In the genomic region with DNA sequence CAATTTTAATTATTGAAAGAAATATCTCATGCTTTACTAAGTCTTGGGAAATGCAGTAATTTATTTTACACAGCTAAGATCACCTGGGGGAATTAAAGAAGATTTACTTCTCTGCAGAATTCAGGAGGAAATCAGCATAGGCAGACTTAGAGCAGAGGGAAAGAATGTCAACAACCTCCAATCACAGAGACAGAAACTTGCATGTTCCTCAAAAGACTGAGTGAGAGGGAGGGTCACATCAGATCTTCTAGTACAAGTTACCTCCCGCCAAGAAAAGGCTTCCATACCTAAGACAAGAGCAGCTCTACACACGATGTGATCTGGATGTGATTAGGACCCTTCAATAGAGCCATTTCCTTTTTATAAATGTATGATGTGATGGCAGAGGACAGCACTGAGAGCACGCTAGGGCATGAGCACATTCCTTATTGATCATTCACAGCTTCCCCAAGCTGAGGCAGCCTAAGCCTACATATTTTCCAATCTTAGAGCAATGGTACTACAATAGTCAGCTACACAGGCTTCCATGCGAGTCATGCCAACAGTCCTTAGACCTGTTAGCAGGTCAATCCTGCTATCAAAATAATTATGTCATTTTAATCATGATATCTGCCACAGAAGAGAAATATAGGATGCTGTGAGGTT, we compare ENCODE assay signal across 18 cellular contexts.
DNase-seq lines count a peak whose midpoint lies in the region; ATAC-seq, FAIRE-seq and TF ChIP-seq lines count a peak whose summit lies in the region.
"Had no signal": no experiment of that assay in that cellular context is flagged by ENCODE, and none has a peak within 500 bp of the region (broad histone marks: within the 10 kb centered on the region; RNA-seq: fewer than 3 reads in every experiment).

No MANE protein-coding gene starts in this region.

- peak overlapping the region; percentile 0 for H3K4me3 Mint-ChIP-seq in endodermal cell
- H3K4me3 Mint-ChIP-seq in naive thymus-derived CD8-positive, alpha-beta T cell, result no peak overlapping the region

- no peaks in the 10 kb centered on the region for H4K20me1 ChIP-seq in osteoblast (ENCODE audit: insufficient read depth, low read length)

- H2AFZ ChIP-seq in osteoblast (ENCODE audit: low read length), result no peak overlapping the region

- TF ChIP-seq CTCF in endodermal cell (conservative IDR thresholded peaks at IDR 0.05) (no peak), osteoblast (IDR thresholded peaks at IDR 0.05; ENCODE audit: extremely low read depth, low read depth, low read length) (no peak)

- TF ChIP-seq POLR2A in GM12892 (IDR thresholded peaks at IDR 0.05; ENCODE audit: low read depth, low read length), result no peak

- no peaks in the 10 kb centered on the region for H3K27me3 ChIP-seq in NT2/D1 (ENCODE audit: insufficient read depth, insufficient read length)
- no peaks in the 10 kb centered on the region for H3K27me3 ChIP-seq in endodermal cell (ENCODE audit: control insufficient read depth, insufficient read depth, low read length, poor library complexity, severe bottlenecking)
- no peaks in the 10 kb centered on the region for H3K27me3 ChIP-seq in osteoblast (ENCODE audit: insufficient read depth, low read length)

- no peaks in the 10 kb centered on the region for H3K79me2 ChIP-seq in osteoblast (ENCODE audit: insufficient read depth, low read length)

- POLR2A ChIA-PET in naive thymus-derived CD8-positive, alpha-beta T cell (lab: Charles Lee), result no interaction called here

- H3K9ac ChIP-seq in NT2/D1 (ENCODE audit: insufficient read length, low read depth), result no peak overlapping the region
- H3K9ac ChIP-seq in endodermal cell (ENCODE audit: extremely low read depth, low read length, poor library complexity, severe bottlenecking), result no peak overlapping the region

- no peaks in the 10 kb centered on the region for H3K4me1 ChIP-seq in NT2/D1 (ENCODE audit: insufficient read depth, insufficient read length)
- peaks cover 16% of the 10 kb centered on the region for H3K4me1 ChIP-seq in endodermal cell (ENCODE audit: control insufficient read depth, insufficient read depth, low read length)
- H3K4me1 ChIP-seq in osteoblast (ENCODE audit: insufficient read depth, low read length), result no peaks in the 10 kb centered on the region
- H3K4me1 ChIP-seq: A549 had no signal

- peaks cover 68% of the 10 kb centered on the region for H3K4me1 Mint-ChIP-seq in endodermal cell
- no peaks in the 10 kb centered on the region for H3K4me1 Mint-ChIP-seq in naive thymus-derived CD8-positive, alpha-beta T cell

- H3K27ac ChIP-seq in endodermal cell (ENCODE audit: low read depth, low read length) (no peak overlapping the region), osteoblast (ENCODE audit: low read depth, low read length) (no peak overlapping the region)
- H3K27ac ChIP-seq: A549 had no signal

- peak; percentile 30 for FAIRE-seq in GM12892 (lab: Jason Lieb, UNC)
- FAIRE-seq: A549, K562 had no signal

- H3K36me3 Mint-ChIP-seq in endodermal cell (ENCODE audit: low read depth), result peaks cover 23% of the 10 kb centered on the region
- no peaks in the 10 kb centered on the region for H3K36me3 Mint-ChIP-seq in naive thymus-derived CD8-positive, alpha-beta T cell

- H3K9me3 ChIP-seq in NT2/D1 (ENCODE audit: insufficient read depth, low read length), result no peaks in the 10 kb centered on the region
- no peaks in the 10 kb centered on the region for H3K9me3 ChIP-seq in endodermal cell (ENCODE audit: control insufficient read depth, low read length)
- no peaks in the 10 kb centered on the region for H3K9me3 ChIP-seq in osteoblast (ENCODE audit: low read depth, low read length)
- H3K9me3 ChIP-seq: A549 had no signal

- no peaks in the 10 kb centered on the region for H3K9me3 Mint-ChIP-seq in endodermal cell
- H3K9me3 Mint-ChIP-seq in naive thymus-derived CD8-positive, alpha-beta T cell, result peaks cover 0 to 3% (median 0%) of the 10 kb centered on the region in 9 donors

- 84% methylated on average over 4 of the region's 4 CpGs; no CpG with 5 or more reads in 1 of the 2 experiments for WGBS in endodermal cell (ENCODE audit: insufficient coverage in 1 of 2, insufficient read length in 1 of 2), 2 experiments

- ATAC-seq in naive thymus-derived CD8-positive, alpha-beta T cell, result no peak
- ATAC-seq: A549, K562, PC-3 had no signal

- no peak overlapping the region for H3K4me3 ChIP-seq in NT2/D1 (ENCODE audit: insufficient read length, low read depth)
- peak overlapping the region; percentile 22 for H3K4me3 ChIP-seq in endodermal cell (ENCODE audit: low read length)
- no peak overlapping the region for H3K4me3 ChIP-seq in osteoblast (ENCODE audit: insufficient read depth, low read length)
- H3K4me3 ChIP-seq: A549, K562 had no signal

- DNase-seq in GM12892 (ENCODE audit: insufficient read length) (no peak), NT2/D1 (ENCODE audit: low read depth, low spot score) (peak; percentile 47), endodermal cell (peak; percentile 53), kidney tubule cell (ENCODE audit: low spot score) (peak; percentile 15), osteoblast (ENCODE audit: insufficient read length, low spot score, missing footprints) (no peak), SHP77 treated with DMSO at 0.1 percent for 48 hours (lab: John Stamatoyannopoulos, UW) (no peak), kidney glomerular epithelial cell (lab: John Stamatoyannopoulos, UW) (no peak)
- no peak for DNase-seq in naive thymus-derived CD8-positive, alpha-beta T cell
- DNase-seq: C1 segment of cervical spinal cord, MV-4-11, NCI-H1417 treated with DMSO at 0.1 percent for 48 hours, NCI-H2029, NCI-H2171, NCI-H446, NCI-H748 treated with DMSO at 0.1 percent for 48 hours, PC-3 had no signal

- H3K27ac Mint-ChIP-seq in endodermal cell, result peak overlapping the region; percentile 11
- no peak overlapping the region for H3K27ac Mint-ChIP-seq in naive thymus-derived CD8-positive, alpha-beta T cell

- H3K36me3 ChIP-seq in NT2/D1 (ENCODE audit: insufficient read depth, insufficient read length, low read length) (no peaks in the 10 kb centered on the region), endodermal cell (ENCODE audit: control insufficient read depth, insufficient read depth, low read length) (peaks cover 16% of the 10 kb centered on the region), osteoblast (ENCODE audit: insufficient read depth, low read length) (no peaks in the 10 kb centered on the region)

- no peak overlapping the region for H3K4me2 ChIP-seq in osteoblast (ENCODE audit: insufficient read depth, low read length)
- H3K4me2 ChIP-seq: A549 had no signal

- H3K27me3 Mint-ChIP-seq in endodermal cell (ENCODE audit: insufficient read depth), result no peaks in the 10 kb centered on the region
- H3K27me3 Mint-ChIP-seq in naive thymus-derived CD8-positive, alpha-beta T cell, result peaks cover 0 to 3% (median 0%) of the 10 kb centered on the region in 5 donors

Comparison
In these comparisons a context has a peak if more than half of its experiments do, and no peak if none do; other contexts are left out.
1. DNase-seq: peak in NT2/D1 (single experiment), endodermal cell (single experiment) and kidney tubule cell (single experiment); none in GM12892 (single experiment), osteoblast (single experiment), naive thymus-derived CD8-positive, alpha-beta T cell (0 of 10), SHP77 treated with DMSO at 0.1 percent for 48 hours (single experiment) and kidney glomerular epithelial cell (single experiment).